In genomic region chr7:130695840-130696239, GRCh38 we compare ENCODE assay signal across 8 cellular contexts. TPM values are rescaled to one million over a fixed set of nuclear protein-coding genes. Genes with fewer than 3 reads are reported as not detected.
DNase-seq lines count a peak whose midpoint lies in the region; ATAC-seq and TF ChIP-seq lines count a peak whose summit lies in the region.

No MANE protein-coding gene starts in this region.

- H3K4me3 Mint-ChIP-seq in chondrocyte (ENCODE audit: unreplicated experiment) (no peak overlapping the region), progenitor cell of endocrine pancreas (ENCODE audit: low read depth) (no peak overlapping the region)
- no peak overlapping the region for H3K4me3 Mint-ChIP-seq in activated T-helper 1 cell treated with anti-CD3 and anti-CD28 coated beads, Interleukin-12 subunit alpha, Interleukin-12 subunit beta, Interleukin-2, Interleukin-4 antibody, amounts not matched to agents 30 ng/mL and 10 ng/mL and 1 ng/mL, durations not matched to agents 14 hours and 24 hours and 36 hours

- TF ChIP-seq CTCF in chondrocyte (IDR thresholded peaks at IDR 0.05) (peak; percentile 82), progenitor cell of endocrine pancreas (IDR thresholded peaks at IDR 0.05; ENCODE audit: unreplicated experiment) (peak; percentile 45)

- DNase-seq in DMS53 (lab: John Stamatoyannopoulos, UW) (peak; percentile 48), DMS53 treated with DMSO at 0.1 percent for 48 hours (lab: John Stamatoyannopoulos, UW; ENCODE audit: unreplicated experiment) (no peak), NCI-H1930 (lab: John Stamatoyannopoulos, UW) (peak; percentile 10 to 24), chondrocyte (ENCODE audit: low spot score) (no peak), progenitor cell of endocrine pancreas (ENCODE audit: low spot score, unreplicated experiment) (no peak)
- no peak for DNase-seq in NK-92 treated with Interleukin-12 subunit alpha and Interleukin-12 subunit beta, amount 100 ng/mL, for 24 hours (lab: John Stamatoyannopoulos, UW)
- DNase-seq in activated T-helper 1 cell treated with anti-CD3 and anti-CD28 coated beads, Interleukin-12 subunit alpha, Interleukin-12 subunit beta, Interleukin-2, Interleukin-4 antibody, amounts not matched to agents 30 ng/mL and 10 ng/mL and 1 ng/mL, durations not matched to agents 14 hours and 24 hours and 36 hours (ENCODE audit: low spot score), result no peak

- no peak overlapping the region for H3K27ac Mint-ChIP-seq in chondrocyte (ENCODE audit: unreplicated experiment)
- H3K27ac Mint-ChIP-seq in progenitor cell of endocrine pancreas, result no peak overlapping the region
- no peak overlapping the region for H3K27ac Mint-ChIP-seq in activated T-helper 1 cell treated with anti-CD3 and anti-CD28 coated beads, Interleukin-12 subunit alpha, Interleukin-12 subunit beta, Interleukin-2, Interleukin-4 antibody, amounts not matched to agents 30 ng/mL and 10 ng/mL and 1 ng/mL, durations not matched to agents 14 hours and 24 hours and 36 hours

- H3K36me3 Mint-ChIP-seq in chondrocyte (ENCODE audit: low read depth) (no peaks in the 10 kb centered on the region), progenitor cell of endocrine pancreas (ENCODE audit: insufficient read depth) (no peaks in the 10 kb centered on the region)
- no peaks in the 10 kb centered on the region for H3K36me3 Mint-ChIP-seq in activated T-helper 1 cell treated with anti-CD3 and anti-CD28 coated beads, Interleukin-12 subunit alpha, Interleukin-12 subunit beta, Interleukin-2, Interleukin-4 antibody, amounts not matched to agents 30 ng/mL and 10 ng/mL and 1 ng/mL, durations not matched to agents 14 hours and 24 hours and 36 hours (ENCODE audit: low read depth)

- intact Hi-C loops in activated T-helper 1 cell treated with anti-CD3 and anti-CD28 coated beads, Interleukin-12 subunit alpha, Interleukin-12 subunit beta, Interleukin-2, Interleukin-4 antibody, amounts not matched to agents 30 ng/mL and 10 ng/mL and 1 ng/mL, durations not matched to agents 14 hours and 24 hours and 36 hours (cut with micrococcal nuclease), result no loop called here

- no peak for ATAC-seq in GM21367 (IDR thresholded peaks at IDR 0.05; ENCODE audit: unreplicated experiment)

- H3K4me1 Mint-ChIP-seq in chondrocyte (ENCODE audit: low read depth) (no peaks in the 10 kb centered on the region), progenitor cell of endocrine pancreas (ENCODE audit: low read depth) (no peaks in the 10 kb centered on the region)
- H3K4me1 Mint-ChIP-seq in activated T-helper 1 cell treated with anti-CD3 and anti-CD28 coated beads, Interleukin-12 subunit alpha, Interleukin-12 subunit beta, Interleukin-2, Interleukin-4 antibody, amounts not matched to agents 30 ng/mL and 10 ng/mL and 1 ng/mL, durations not matched to agents 14 hours and 24 hours and 36 hours (ENCODE audit: low read depth), result no peaks in the 10 kb centered on the region

- H3K27me3 Mint-ChIP-seq in chondrocyte (ENCODE audit: low read depth) (no peaks in the 10 kb centered on the region), progenitor cell of endocrine pancreas (no peaks in the 10 kb centered on the region)
- peaks cover 3% of the 10 kb centered on the region for H3K27me3 Mint-ChIP-seq in activated T-helper 1 cell treated with anti-CD3 and anti-CD28 coated beads, Interleukin-12 subunit alpha, Interleukin-12 subunit beta, Interleukin-2, Interleukin-4 antibody, amounts not matched to agents 30 ng/mL and 10 ng/mL and 1 ng/mL, durations not matched to agents 14 hours and 24 hours and 36 hours (ENCODE audit: insufficient read depth)

- peaks cover 4% of the 10 kb centered on the region for H3K9me3 Mint-ChIP-seq in chondrocyte (ENCODE audit: low read depth)
- H3K9me3 Mint-ChIP-seq in progenitor cell of endocrine pancreas (ENCODE audit: low read depth), result peaks cover 3% of the 10 kb centered on the region
- peaks cover 15% of the 10 kb centered on the region for H3K9me3 Mint-ChIP-seq in activated T-helper 1 cell treated with anti-CD3 and anti-CD28 coated beads, Interleukin-12 subunit alpha, Interleukin-12 subunit beta, Interleukin-2, Interleukin-4 antibody, amounts not matched to agents 30 ng/mL and 10 ng/mL and 1 ng/mL, durations not matched to agents 14 hours and 24 hours and 36 hours

RNA-seq across cellular contexts. Expression of gene TSGA13, which starts 9.5 kb away (rescaled TPM):
- total RNA-seq in chondrocyte (not detected in 3 replicates), progenitor cell of endocrine pancreas (not detected in 2 replicates)
- total RNA-seq in activated T-helper 1 cell treated with anti-CD3 and anti-CD28 coated beads, Interleukin-12 subunit alpha, Interleukin-12 subunit beta, Interleukin-2, Interleukin-4 antibody, amounts not matched to agents 30 ng/mL and 10 ng/mL and 1 ng/mL, durations not matched to agents 14 hours and 24 hours and 36 hours, result not detected in 2 replicates

RNA-seq across cellular contexts. Expression of gene COPG2, which starts 27.3 kb away (rescaled TPM):
- 24.1 to 28.9 TPM (median 25.0 TPM) in 3 replicates for total RNA-seq in chondrocyte
- 57.6 and 60.9 TPM in 2 replicates for total RNA-seq in progenitor cell of endocrine pancreas
- 19.3 and 20.9 TPM in 2 replicates for total RNA-seq in activated T-helper 1 cell treated with anti-CD3 and anti-CD28 coated beads, Interleukin-12 subunit alpha, Interleukin-12 subunit beta, Interleukin-2, Interleukin-4 antibody, amounts not matched to agents 30 ng/mL and 10 ng/mL and 1 ng/mL, durations not matched to agents 14 hours and 24 hours and 36 hours

RNA-seq across cellular contexts. Expression of gene KLF14, which starts 38.2 kb away (rescaled TPM):
- 0.10 TPM in 1 of 3 replicates, not detected in the others for total RNA-seq in chondrocyte
- 0.09 and 0.14 TPM in 2 replicates for total RNA-seq in progenitor cell of endocrine pancreas
- total RNA-seq in activated T-helper 1 cell treated with anti-CD3 and anti-CD28 coated beads, Interleukin-12 subunit alpha, Interleukin-12 subunit beta, Interleukin-2, Interleukin-4 antibody, amounts not matched to agents 30 ng/mL and 10 ng/mL and 1 ng/mL, durations not matched to agents 14 hours and 24 hours and 36 hours, result not detected in 2 replicates

Comparison
In these comparisons a context has a peak if more than half of its experiments do, and no peak if none do; other contexts are left out.
1. DNase-seq: peak in DMS53 (single experiment) and NCI-H1930 (2 of 2); none in DMS53 treated with DMSO at 0.1 percent for 48 hours (single experiment), chondrocyte (single experiment), progenitor cell of endocrine pancreas (single experiment), NK-92 treated with Interleukin-12 subunit alpha and Interleukin-12 subunit beta, amount 100 ng/mL, for 24 hours (single experiment) and activated T-helper 1 cell treated with anti-CD3 and anti-CD28 coated beads, Interleukin-12 subunit alpha, Interleukin-12 subunit beta, Interleukin-2, Interleukin-4 antibody, amounts not matched to agents 30 ng/mL and 10 ng/mL and 1 ng/mL, durations not matched to agents 14 hours and 24 hours and 36 hours (single experiment).